ENCODE assay signal across 9 cellular contexts in the genomic region with DNA sequence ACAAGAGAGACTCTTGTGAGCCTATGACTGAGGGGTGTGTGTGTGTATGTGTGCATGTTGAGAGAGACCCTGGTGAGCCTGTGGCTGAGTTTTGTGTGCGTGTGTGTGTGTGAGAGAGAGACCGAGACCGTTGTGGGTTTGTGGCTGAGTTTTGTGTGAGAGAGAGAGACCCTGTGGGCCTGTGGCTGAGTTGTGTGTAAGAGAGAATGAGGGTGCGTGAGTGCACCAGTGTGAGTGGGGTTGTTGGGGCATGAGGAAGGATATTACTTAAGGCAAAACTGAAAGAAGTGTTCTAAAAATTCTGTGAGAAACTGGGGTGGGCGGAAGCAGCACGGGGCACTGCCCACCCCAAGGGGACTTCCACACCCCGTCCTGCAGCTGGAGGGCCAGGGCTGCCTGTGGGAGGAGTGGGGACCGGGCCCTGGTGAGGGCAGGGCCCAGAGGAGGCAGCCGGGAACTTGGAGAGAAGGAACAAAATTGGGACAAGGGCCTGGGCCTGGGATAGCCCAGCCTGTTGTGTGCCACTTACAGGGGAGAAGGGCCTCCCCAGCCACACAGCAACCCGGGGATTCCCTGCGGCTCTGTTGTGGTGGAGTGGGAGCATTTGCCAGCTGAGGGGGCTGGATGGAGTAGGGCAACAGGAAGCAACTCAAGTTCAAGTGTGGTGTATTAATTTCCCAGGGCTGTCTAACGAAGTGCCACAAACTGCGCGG. TPM values are rescaled to one million over a fixed set of nuclear protein-coding genes. Genes with fewer than 3 reads are reported as not detected.
A peak's percentile ranks its signal among the peaks of the same experiment; 100 is the strongest.
DNase-seq lines count a peak whose midpoint lies in the region; ATAC-seq and TF ChIP-seq lines count a peak whose summit lies in the region.
"Had no signal": no experiment of that assay in that cellular context is flagged by ENCODE, and none has a peak within 500 bp of the region (broad histone marks: within the 10 kb centered on the region; RNA-seq: fewer than 3 reads in every experiment).

No MANE protein-coding gene starts in this region.

- H3K4me1 Mint-ChIP-seq in GM23338 = peaks cover 53% of the 10 kb centered on the region
- H3K4me1 Mint-ChIP-seq in immature natural killer cell = peaks cover 91 to 92% of the 10 kb centered on the region in 2 donors

- peak overlapping the region; percentile 65 for H3K27ac Mint-ChIP-seq in GM23338
- H3K27ac Mint-ChIP-seq in immature natural killer cell = peak overlapping the region; percentile 95 to 98 (median 96)

- peak overlapping the region; percentile 15; the same call in 1 of the 2 replicates for H3K4me2 ChIP-seq in GM23338

- peaks cover 80% of the 10 kb centered on the region for H3K79me2 ChIP-seq in GM23338 (replicated peaks; ENCODE audit: insufficient read depth)

- peaks cover 50% of the 10 kb centered on the region for H3K4me1 ChIP-seq in GM23338 (ENCODE audit: insufficient read depth)

- no peaks in the 10 kb centered on the region for H3K27me3 ChIP-seq in GM23338 (ENCODE audit: insufficient read depth)

- no peaks in the 10 kb centered on the region for H3K36me3 ChIP-seq in GM23338 (ENCODE audit: insufficient read depth)

- H3K9me3 Mint-ChIP-seq in GM23338 (no peaks in the 10 kb centered on the region), immature natural killer cell (no peaks in the 10 kb centered on the region)

- peak; percentile 47 for ATAC-seq in GM23338
- ATAC-seq: Panc1 had no signal

- TF ChIP-seq CTCF in GM12865 (IDR thresholded peaks at IDR 0.05; ENCODE audit: insufficient read depth, low read depth, low read length, missing control alignments) = no peak
- TF ChIP-seq CTCF in GM23338 (conservative IDR thresholded peaks at IDR 0.05; ENCODE audit: low read depth in 2 of 2) = no peak

- no peak overlapping the region; the same call in 2 of the 3 replicates for H3K4me3 Mint-ChIP-seq in GM23338
- H3K4me3 Mint-ChIP-seq in immature natural killer cell = peak overlapping the region; percentile 66 to 87 (median 82)

- H3K36me3 Mint-ChIP-seq in GM23338 (ENCODE audit: low read depth) (no peaks in the 10 kb centered on the region), immature natural killer cell (no peaks in the 10 kb centered on the region)

- H3K9me2 ChIP-seq in GM23338 (ENCODE audit: insufficient read depth) = no peaks in the 10 kb centered on the region

- H3K4me3 ChIP-seq in GM12865 (ENCODE audit: low read depth, low read length) = peak overlapping the region; percentile 93
- no peak overlapping the region for H3K4me3 ChIP-seq in GM23338

- H3K27ac ChIP-seq in GM23338 (ENCODE audit: low read depth) = peak overlapping the region; percentile 88

- 0 out of 2 replicates have a peak, but pooled peaks cover 7% of the 10 kb centered on the region for H3F3A ChIP-seq in GM23338 (replicated peaks; ENCODE audit: low read depth)

- 0 out of 2 replicates have a peak, but pooled peaks cover 4% of the 10 kb centered on the region for H4K20me1 ChIP-seq in GM23338 (replicated peaks; ENCODE audit: insufficient read depth)

- peak; percentile 94 for DNase-seq in GM12865 (ENCODE audit: low read depth)
- no peak for DNase-seq in GM23338 (ENCODE audit: low spot score)
- DNase-seq in NOMO-1 (lab: John Stamatoyannopoulos, UW; ENCODE audit: unreplicated experiment in 2 of 2) = peak; percentile 47 to 74
- DNase-seq in activated effector memory CD4-positive, alpha-beta T cell treated with anti-CD3 and anti-CD28 coated beads, Interleukin-2, amount 50 U/mL, for 16 hours = peak; percentile 91
- peak; percentile 81 to 85 (median 82) for DNase-seq in immature natural killer cell
- peak; percentile 58 to 66 for DNase-seq in stimulated activated CD8-positive, alpha-beta memory T cell treated with anti-CD3 and anti-CD28 coated beads, Interleukin-2, amount 100 ng/mL, for 48 hours (ENCODE audit: low read depth in 2 of 2)
- no peak for DNase-seq in superior temporal gyrus (ENCODE audit: extremely low spot score)
- DNase-seq in NCI-H524 (lab: John Stamatoyannopoulos, UW) = no peak

- H2AFZ ChIP-seq in GM23338 = no peak overlapping the region

- H3K27me3 Mint-ChIP-seq in GM23338 (ENCODE audit: insufficient read depth, low read depth, poor library complexity) (peaks cover 3% of the 10 kb centered on the region), immature natural killer cell (ENCODE audit: low read depth in 3 of 3) (peaks cover 13 to 30% (median 19%) of the 10 kb centered on the region in 3 donors)

TF ChIP-seq in GM23338, 12 proteins besides CTCF, POLR2A, EP300 and RAD21:
- TF ChIP-seq, protein P1, sequence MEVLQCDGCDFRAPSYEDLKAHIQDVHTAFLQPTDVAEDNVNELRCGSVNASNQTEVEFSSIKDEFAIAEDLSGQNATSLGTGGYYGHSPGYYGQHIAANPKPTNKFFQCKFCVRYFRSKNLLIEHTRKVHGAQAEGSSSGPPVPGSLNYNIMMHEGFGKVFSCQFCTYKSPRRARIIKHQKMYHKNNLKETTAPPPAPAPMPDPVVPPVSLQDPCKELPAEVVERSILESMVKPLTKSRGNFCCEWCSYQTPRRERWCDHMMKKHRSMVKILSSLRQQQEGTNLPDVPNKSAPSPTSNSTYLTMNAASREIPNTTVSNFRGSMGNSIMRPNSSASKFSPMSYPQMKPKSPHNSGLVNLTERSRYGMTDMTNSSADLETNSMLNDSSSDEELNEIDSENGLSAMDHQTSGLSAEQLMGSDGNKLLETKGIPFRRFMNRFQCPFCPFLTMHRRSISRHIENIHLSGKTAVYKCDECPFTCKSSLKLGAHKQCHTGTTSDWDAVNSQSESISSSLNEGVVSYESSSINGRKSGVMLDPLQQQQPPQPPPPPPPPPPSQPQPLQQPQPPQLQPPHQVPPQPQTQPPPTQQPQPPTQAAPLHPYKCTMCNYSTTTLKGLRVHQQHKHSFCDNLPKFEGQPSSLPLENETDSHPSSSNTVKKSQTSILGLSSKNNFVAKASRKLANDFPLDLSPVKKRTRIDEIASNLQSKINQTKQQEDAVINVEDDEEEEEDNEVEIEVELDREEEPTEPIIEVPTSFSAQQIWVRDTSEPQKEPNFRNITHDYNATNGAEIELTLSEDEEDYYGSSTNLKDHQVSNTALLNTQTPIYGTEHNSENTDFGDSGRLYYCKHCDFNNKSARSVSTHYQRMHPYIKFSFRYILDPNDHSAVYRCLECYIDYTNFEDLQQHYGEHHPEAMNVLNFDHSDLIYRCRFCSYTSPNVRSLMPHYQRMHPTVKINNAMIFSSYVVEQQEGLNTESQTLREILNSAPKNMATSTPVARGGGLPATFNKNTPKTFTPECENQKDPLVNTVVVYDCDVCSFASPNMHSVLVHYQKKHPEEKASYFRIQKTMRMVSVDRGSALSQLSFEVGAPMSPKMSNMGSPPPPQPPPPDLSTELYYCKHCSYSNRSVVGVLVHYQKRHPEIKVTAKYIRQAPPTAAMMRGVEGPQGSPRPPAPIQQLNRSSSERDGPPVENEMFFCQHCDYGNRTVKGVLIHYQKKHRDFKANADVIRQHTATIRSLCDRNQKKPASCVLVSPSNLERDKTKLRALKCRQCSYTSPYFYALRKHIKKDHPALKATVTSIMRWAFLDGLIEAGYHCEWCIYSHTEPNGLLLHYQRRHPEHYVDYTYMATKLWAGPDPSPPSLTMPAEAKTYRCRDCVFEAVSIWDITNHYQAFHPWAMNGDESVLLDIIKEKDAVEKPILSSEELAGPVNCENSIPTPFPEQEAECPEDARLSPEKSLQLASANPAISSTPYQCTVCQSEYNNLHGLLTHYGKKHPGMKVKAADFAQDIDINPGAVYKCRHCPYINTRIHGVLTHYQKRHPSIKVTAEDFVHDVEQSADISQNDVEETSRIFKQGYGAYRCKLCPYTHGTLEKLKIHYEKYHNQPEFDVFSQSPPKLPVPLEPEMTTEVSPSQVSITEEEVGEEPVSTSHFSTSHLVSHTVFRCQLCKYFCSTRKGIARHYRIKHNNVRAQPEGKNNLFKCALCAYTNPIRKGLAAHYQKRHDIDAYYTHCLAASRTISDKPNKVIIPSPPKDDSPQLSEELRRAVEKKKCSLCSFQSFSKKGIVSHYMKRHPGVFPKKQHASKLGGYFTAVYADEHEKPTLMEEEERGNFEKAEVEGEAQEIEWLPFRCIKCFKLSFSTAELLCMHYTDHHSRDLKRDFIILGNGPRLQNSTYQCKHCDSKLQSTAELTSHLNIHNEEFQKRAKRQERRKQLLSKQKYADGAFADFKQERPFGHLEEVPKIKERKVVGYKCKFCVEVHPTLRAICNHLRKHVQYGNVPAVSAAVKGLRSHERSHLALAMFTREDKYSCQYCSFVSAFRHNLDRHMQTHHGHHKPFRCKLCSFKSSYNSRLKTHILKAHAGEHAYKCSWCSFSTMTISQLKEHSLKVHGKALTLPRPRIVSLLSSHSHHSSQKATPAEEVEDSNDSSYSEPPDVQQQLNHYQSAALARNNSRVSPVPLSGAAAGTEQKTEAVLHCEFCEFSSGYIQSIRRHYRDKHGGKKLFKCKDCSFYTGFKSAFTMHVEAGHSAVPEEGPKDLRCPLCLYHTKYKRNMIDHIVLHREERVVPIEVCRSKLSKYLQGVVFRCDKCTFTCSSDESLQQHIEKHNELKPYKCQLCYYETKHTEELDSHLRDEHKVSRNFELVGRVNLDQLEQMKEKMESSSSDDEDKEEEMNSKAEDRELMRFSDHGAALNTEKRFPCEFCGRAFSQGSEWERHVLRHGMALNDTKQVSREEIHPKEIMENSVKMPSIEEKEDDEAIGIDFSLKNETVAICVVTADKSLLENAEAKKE (CRISPR knock-in tag; IDR thresholded peaks at IDR 0.05) = no peak

RNA-seq across cellular contexts. Expression of a gene that starts 22.0 kb away (rescaled TPM):
- total RNA-seq in GM23338 (2014; rRNA removed; shearing (Covaris generic)) = 32.2 and 35.0 TPM in 2 replicates
- polyA plus RNA-seq in GM23338 (2016; fragmentation: Nextera tagmentation; extraction: Ambion mirVana) (11.1 TPM in 2 replicates), immature natural killer cell (10 to 100 TPM in 2 of 3 donors, 1 to 10 TPM in 1; 9.3 to 32.4 (median 20.6) TPM)

Comparison
In these comparisons a context has a peak if more than half of its experiments do, and no peak if none do; other contexts are left out.
1. DNase-seq: peak in GM12865 (single experiment), NOMO-1 (2 of 2), activated effector memory CD4-positive, alpha-beta T cell treated with anti-CD3 and anti-CD28 coated beads, Interleukin-2, amount 50 U/mL, for 16 hours (single experiment), immature natural killer cell (3 of 3) and stimulated activated CD8-positive, alpha-beta memory T cell treated with anti-CD3 and anti-CD28 coated beads, Interleukin-2, amount 100 ng/mL, for 48 hours (2 of 2); none in GM23338 (single experiment), superior temporal gyrus (single experiment) and NCI-H524 (0 of 2).